12 cellular contexts compared by ENCODE assay signal in the genomic region with DNA sequence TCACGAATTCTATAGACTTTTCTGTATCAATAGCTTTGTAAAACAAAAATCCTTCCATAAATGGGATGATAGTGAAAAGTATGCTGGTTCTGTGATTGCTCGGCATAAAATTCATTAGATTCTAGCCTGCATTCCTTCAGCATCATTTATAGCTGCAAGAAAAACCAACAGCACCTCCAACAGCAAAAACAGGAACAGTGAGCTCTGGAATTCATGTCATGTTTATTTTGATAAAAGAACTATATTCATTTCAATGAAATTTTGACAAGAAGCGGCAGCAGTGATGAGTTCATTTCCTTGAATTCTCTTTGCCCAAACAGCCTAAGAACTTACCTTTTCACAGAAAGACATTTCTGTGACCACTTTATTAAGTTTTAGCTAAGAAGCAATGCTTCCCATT.
DNase-seq lines count a peak whose midpoint lies in the region; ATAC-seq and TF ChIP-seq lines count a peak whose summit lies in the region.
"Had no signal": no experiment of that assay in that cellular context is flagged by ENCODE, and none has a peak within 500 bp of the region (broad histone marks: within the 10 kb centered on the region; RNA-seq: fewer than 3 reads in every experiment).

No MANE protein-coding gene starts in this region.

- intact Hi-C loops in ovary (cut with DNase I): no loop called here

- no peaks in the 10 kb centered on the region for H4K20me1 ChIP-seq in fibroblast of lung (ENCODE audit: control insufficient read depth, extremely low read depth, insufficient read depth, low read length)

- H3K27me3 ChIP-seq in fibroblast of lung (ENCODE audit: control insufficient read depth, insufficient read depth, low read length): no peaks in the 10 kb centered on the region
- H3K27me3 ChIP-seq in ovary: no peaks in the 10 kb centered on the region
- H3K27me3 ChIP-seq: esophagus muscularis mucosa had no signal

- no peaks in the 10 kb centered on the region for H3K79me2 ChIP-seq in fibroblast of lung (ENCODE audit: control insufficient read depth, insufficient read depth, low read length)

- no peak for TF ChIP-seq POLR2A in ovary (IDR thresholded peaks at IDR 0.05)

- TF ChIP-seq EP300 in ovary (IDR thresholded peaks at IDR 0.05): no peak

- H3K9ac ChIP-seq in fibroblast of lung (ENCODE audit: insufficient read depth, low read length): no peak overlapping the region

- H3K4me3 ChIP-seq in fibroblast of lung (replicated peaks in 1 of 4; ENCODE audit: control extremely low read depth in 1 of 4, insufficient read depth in 1 of 4, low read depth in 3 of 4, low read length in 4 of 4) (no peak overlapping the region), ovary (no peak overlapping the region)
- H3K4me3 ChIP-seq: esophagus muscularis mucosa had no signal

- TF ChIP-seq CTCF in fibroblast of lung (conservative IDR thresholded peaks at IDR 0.05 in 1 of 2, IDR thresholded peaks at IDR 0.05 in 1 of 2; ENCODE audit: low read depth in 1 of 2, low read length in 2 of 2): peak; percentile 25 to 39
- TF ChIP-seq CTCF in ovary (IDR thresholded peaks at IDR 0.05): peak in 2 of 3 donors; percentile 9 to 13

- DNase-seq in EL (peak; percentile 66), OCI-M1 (lab: John Stamatoyannopoulos, UW) (peak; percentile 3), fibroblast of lung (ENCODE audit: low read depth in 2 of 2) (peak; percentile 56 to 76), ovary (no peak), SHP77 treated with DMSO at 0.1 percent for 48 hours (lab: John Stamatoyannopoulos, UW) (no peak), T-helper 9 cell (no peak)
- DNase-seq in stimulated activated CD4-positive, alpha-beta T cell treated with anti-CD3 and anti-CD28 coated beads, Interleukin-15, amount 100 ng/mL, for 24 hours: no peak
- DNase-seq: activated CD8-positive, alpha-beta memory T cell treated with anti-CD3 and anti-CD28 coated beads for 24 hours; NCI-H2227 treated with DMSO at 0.1 percent for 48 hours; SW 1271 had no signal

- no peaks in the 10 kb centered on the region for H3K36me3 ChIP-seq in fibroblast of lung (ENCODE audit: control insufficient read depth, insufficient read depth, low read length)
- H3K36me3 ChIP-seq in ovary: no peaks in the 10 kb centered on the region
- H3K36me3 ChIP-seq: esophagus muscularis mucosa had no signal

- H3K4me1 ChIP-seq in fibroblast of lung (ENCODE audit: control insufficient read depth, extremely low read depth, insufficient read depth, low read length) (no peaks in the 10 kb centered on the region), ovary (ENCODE audit: insufficient read depth) (no peaks in the 10 kb centered on the region)

- no peak for ATAC-seq in GM19463 (IDR thresholded peaks at IDR 0.05; ENCODE audit: unreplicated experiment)

- no peaks in the 10 kb centered on the region for H3K9me3 ChIP-seq in fibroblast of lung (ENCODE audit: control insufficient read depth, insufficient read depth, low read depth, low read length)
- H3K9me3 ChIP-seq in ovary: no peaks in the 10 kb centered on the region

- no peak overlapping the region for H3K4me2 ChIP-seq in fibroblast of lung (ENCODE audit: extremely low read depth, insufficient read depth, low read length)

- WGBS in ovary, 3 donors: 9 to 30% (median 15%) methylated on average over 3 of the region's 3 CpGs

- H3K27ac ChIP-seq in fibroblast of lung (ENCODE audit: insufficient read depth, low read length): no peak overlapping the region
- H3K27ac ChIP-seq in ovary: no peak overlapping the region
- H3K27ac ChIP-seq: esophagus muscularis mucosa had no signal

- H2AFZ ChIP-seq in fibroblast of lung (ENCODE audit: low read length): no peak overlapping the region

Comparison
In these comparisons a context has a peak if more than half of its experiments do, and no peak if none do; other contexts are left out.
1. DNase-seq: peak in EL (single experiment), OCI-M1 (single experiment) and fibroblast of lung (2 of 2); none in ovary (0 of 5), SHP77 treated with DMSO at 0.1 percent for 48 hours (single experiment), stimulated activated CD4-positive, alpha-beta T cell treated with anti-CD3 and anti-CD28 coated beads, Interleukin-15, amount 100 ng/mL, for 24 hours (single experiment) and T-helper 9 cell (single experiment).